ENCODE assay signal across 6 cellular contexts in the genomic region with DNA sequence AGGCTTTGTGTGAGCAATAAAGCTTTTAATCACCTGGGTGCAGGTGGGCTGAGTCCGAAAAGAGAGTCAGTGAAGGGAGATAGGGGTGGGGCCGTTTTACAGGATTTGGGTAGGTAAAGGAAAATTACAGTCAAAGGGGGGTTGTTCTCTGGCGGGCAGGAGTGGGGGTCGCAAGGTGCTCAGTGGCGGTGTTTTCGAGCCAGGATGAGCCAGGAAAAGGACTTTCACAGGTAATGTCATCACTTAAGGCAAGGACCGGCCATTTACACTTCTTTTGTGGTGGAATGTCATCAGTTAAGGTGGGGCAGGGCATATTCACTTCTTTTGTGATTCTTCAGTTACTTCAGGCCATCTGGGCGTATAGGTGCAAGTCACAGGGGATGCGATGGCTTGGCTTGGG. TPM values are rescaled to one million over a fixed set of nuclear protein-coding genes. Genes with fewer than 3 reads are reported as not detected.
"Had no signal": no experiment of that assay in that cellular context is flagged by ENCODE, and none has a peak within 500 bp of the region (broad histone marks: within the 10 kb centered on the region; RNA-seq: fewer than 3 reads in every experiment).

No MANE protein-coding gene starts in this region.

RNA-seq across cellular contexts. Expression of a gene that starts 39.6 kb away (rescaled TPM):
- total RNA-seq: activated B cell treated with CpG ODN at 0.5 μM for 24 hours; activated CD8-positive, alpha-beta memory T cell treated with anti-CD3 and anti-CD28 coated beads for 36 hours; activated CD8-positive, alpha-beta T cell treated with anti-CD3 and anti-CD28 coated beads for 36 hours; activated naive CD4-positive, alpha-beta T cell treated with anti-CD3 and anti-CD28 coated beads for 36 hours; activated naive CD4-positive, alpha-beta T cell treated with anti-CD3 and anti-CD28 coated beads, Interleukin-2, amount 50 U/mL, for 72 hours; T-helper 17 cell had no signal
